10 cellular contexts compared by ENCODE assay signal in genomic region chr20:48826064-48826463, GRCh38. TPM values are rescaled to one million over a fixed set of nuclear protein-coding genes. Genes with fewer than 3 reads are reported as not detected.
A peak's percentile ranks its signal among the peaks of the same experiment; 100 is the strongest.
DNase-seq lines count a peak whose midpoint lies in the region; TF ChIP-seq lines count a peak whose summit lies in the region.
"Had no signal": no experiment of that assay in that cellular context is flagged by ENCODE, and none has a peak within 500 bp of the region (broad histone marks: within the 10 kb centered on the region; RNA-seq: fewer than 3 reads in every experiment).

No MANE protein-coding gene starts in this region.

- no peak for TF ChIP-seq POLR2A in erythroblast (IDR thresholded peaks at IDR 0.05; ENCODE audit: low read length)

- H3K27ac ChIP-seq in substantia nigra (ENCODE audit: low read depth, low read length, poor library complexity, severe bottlenecking) = peak overlapping the region; percentile 92
- H3K27ac ChIP-seq: C4-2B had no signal

- peaks cover 56% of the 10 kb centered on the region for H3K4me1 Mint-ChIP-seq in activated CD4-positive, alpha-beta T cell treated with anti-CD3 and anti-CD28 coated beads, Interleukin-2, amount 10 ng/mL, durations not matched to agents 24 days and 14 days
- peaks cover 56% of the 10 kb centered on the region for H3K4me1 Mint-ChIP-seq in activated T-helper 2 cell treated with anti-CD3 and anti-CD28 coated beads, Interferon-gamma antibody, Interleukin-2, Interleukin-4, amounts not matched to agents 10 μg/mL and 5 μg/mL and 100 μg/mL, durations not matched to agents 14 hours and 24 hours and 36 hours (ENCODE audit: low read depth)

- peak overlapping the region; percentile 93 for H3K4me3 Mint-ChIP-seq in activated CD4-positive, alpha-beta T cell treated with anti-CD3 and anti-CD28 coated beads, Interleukin-2, amount 10 ng/mL, durations not matched to agents 24 days and 14 days
- peak overlapping the region; percentile 95 for H3K4me3 Mint-ChIP-seq in activated T-helper 2 cell treated with anti-CD3 and anti-CD28 coated beads, Interferon-gamma antibody, Interleukin-2, Interleukin-4, amounts not matched to agents 10 μg/mL and 5 μg/mL and 100 μg/mL, durations not matched to agents 14 hours and 24 hours and 36 hours (ENCODE audit: low read depth)

- peak; percentile 64 for DNase-seq in activated CD4-positive, alpha-beta T cell treated with anti-CD3 and anti-CD28 coated beads, Interleukin-2, amount 10 ng/mL, durations not matched to agents 24 days and 14 days
- no peak for DNase-seq in activated CD4-positive, alpha-beta T cell treated with anti-CD3 and anti-CD28 coated beads, Interleukin-2, amount 50 U/mL, for 48 hours
- DNase-seq in activated T-helper 2 cell treated with anti-CD3 and anti-CD28 coated beads, Interferon-gamma antibody, Interleukin-2, Interleukin-4, amounts not matched to agents 10 μg/mL and 5 μg/mL and 100 μg/mL, durations not matched to agents 14 hours and 24 hours and 36 hours (ENCODE audit: low spot score) = no peak
- DNase-seq in iPS-NIHi11 (ENCODE audit: low spot score) (peak; percentile 48), substantia nigra (lab: John Stamatoyannopoulos, UW) (peak in 5 of 49 donors; percentile 25 to 54 (median 35)), erythroblast (lab: John Stamatoyannopoulos, UW) (no peak), cerebellar cortex (ENCODE audit: low spot score) (no peak), NCI-H1417 treated with DMSO at 0.1 percent for 48 hours (lab: John Stamatoyannopoulos, UW) (no peak)
- DNase-seq: SHP77 had no signal

- H3K36me3 Mint-ChIP-seq in activated CD4-positive, alpha-beta T cell treated with anti-CD3 and anti-CD28 coated beads, Interleukin-2, amount 10 ng/mL, durations not matched to agents 24 days and 14 days (ENCODE audit: low read depth) = peaks cover 6% of the 10 kb centered on the region
- H3K36me3 Mint-ChIP-seq in activated T-helper 2 cell treated with anti-CD3 and anti-CD28 coated beads, Interferon-gamma antibody, Interleukin-2, Interleukin-4, amounts not matched to agents 10 μg/mL and 5 μg/mL and 100 μg/mL, durations not matched to agents 14 hours and 24 hours and 36 hours (ENCODE audit: low read depth) = peaks cover 36% of the 10 kb centered on the region

- H3K27me3 Mint-ChIP-seq in activated CD4-positive, alpha-beta T cell treated with anti-CD3 and anti-CD28 coated beads, Interleukin-2, amount 10 ng/mL, durations not matched to agents 24 days and 14 days = peaks cover 5% of the 10 kb centered on the region
- H3K27me3 Mint-ChIP-seq in activated T-helper 2 cell treated with anti-CD3 and anti-CD28 coated beads, Interferon-gamma antibody, Interleukin-2, Interleukin-4, amounts not matched to agents 10 μg/mL and 5 μg/mL and 100 μg/mL, durations not matched to agents 14 hours and 24 hours and 36 hours (ENCODE audit: low read depth) = peaks cover 25% of the 10 kb centered on the region

- intact Hi-C loops in activated CD4-positive, alpha-beta T cell treated with anti-CD3 and anti-CD28 coated beads, Interleukin-2, amount 10 ng/mL, durations not matched to agents 24 days and 14 days (cut with micrococcal nuclease) = loop anchor here (1.0 to 10.0 kb wide), 5 partner anchors 81 to 219 kb away; partner anchors contain the start of genes ARFGEF2 and CSE1L
- intact Hi-C loops in activated T-helper 2 cell treated with anti-CD3 and anti-CD28 coated beads, Interferon-gamma antibody, Interleukin-2, Interleukin-4, amounts not matched to agents 10 μg/mL and 5 μg/mL and 100 μg/mL, durations not matched to agents 14 hours and 24 hours and 36 hours (cut with micrococcal nuclease) = loop anchor here (1.0 to 5.0 kb wide), 2 partner anchors 81 to 87 kb away; no protein-coding TSS in a partner anchor

- peak overlapping the region; percentile 83 for H3K27ac Mint-ChIP-seq in activated CD4-positive, alpha-beta T cell treated with anti-CD3 and anti-CD28 coated beads, Interleukin-2, amount 10 ng/mL, durations not matched to agents 24 days and 14 days
- peak overlapping the region; percentile 97 for H3K27ac Mint-ChIP-seq in activated T-helper 2 cell treated with anti-CD3 and anti-CD28 coated beads, Interferon-gamma antibody, Interleukin-2, Interleukin-4, amounts not matched to agents 10 μg/mL and 5 μg/mL and 100 μg/mL, durations not matched to agents 14 hours and 24 hours and 36 hours

- H3K9me3 Mint-ChIP-seq in activated CD4-positive, alpha-beta T cell treated with anti-CD3 and anti-CD28 coated beads, Interleukin-2, amount 10 ng/mL, durations not matched to agents 24 days and 14 days = no peaks in the 10 kb centered on the region
- no peaks in the 10 kb centered on the region for H3K9me3 Mint-ChIP-seq in activated T-helper 2 cell treated with anti-CD3 and anti-CD28 coated beads, Interferon-gamma antibody, Interleukin-2, Interleukin-4, amounts not matched to agents 10 μg/mL and 5 μg/mL and 100 μg/mL, durations not matched to agents 14 hours and 24 hours and 36 hours

RNA-seq across cellular contexts. Expression of gene PREX1, which starts 1.7 kb away (rescaled TPM):
- 64.3 and 65.5 TPM in 2 replicates for total RNA-seq in activated CD4-positive, alpha-beta T cell treated with anti-CD3 and anti-CD28 coated beads, Interleukin-2, amount 10 ng/mL, durations not matched to agents 24 days and 14 days
- 80.3 and 83.9 TPM in 2 replicates for total RNA-seq in activated T-helper 2 cell treated with anti-CD3 and anti-CD28 coated beads, Interferon-gamma antibody, Interleukin-2, Interleukin-4, amounts not matched to agents 10 μg/mL and 5 μg/mL and 100 μg/mL, durations not matched to agents 14 hours and 24 hours and 36 hours

Comparison
In these comparisons a context has a peak if more than half of its experiments do, and no peak if none do; other contexts are left out.
1. DNase-seq: peak in activated CD4-positive, alpha-beta T cell treated with anti-CD3 and anti-CD28 coated beads, Interleukin-2, amount 10 ng/mL, durations not matched to agents 24 days and 14 days (single experiment) and iPS-NIHi11 (single experiment); none in activated CD4-positive, alpha-beta T cell treated with anti-CD3 and anti-CD28 coated beads, Interleukin-2, amount 50 U/mL, for 48 hours (0 of 2), activated T-helper 2 cell treated with anti-CD3 and anti-CD28 coated beads, Interferon-gamma antibody, Interleukin-2, Interleukin-4, amounts not matched to agents 10 μg/mL and 5 μg/mL and 100 μg/mL, durations not matched to agents 14 hours and 24 hours and 36 hours (single experiment), erythroblast (0 of 2), cerebellar cortex (single experiment) and NCI-H1417 treated with DMSO at 0.1 percent for 48 hours (single experiment).